ENCODE assay signal across 11 cellular contexts in the genomic region with DNA sequence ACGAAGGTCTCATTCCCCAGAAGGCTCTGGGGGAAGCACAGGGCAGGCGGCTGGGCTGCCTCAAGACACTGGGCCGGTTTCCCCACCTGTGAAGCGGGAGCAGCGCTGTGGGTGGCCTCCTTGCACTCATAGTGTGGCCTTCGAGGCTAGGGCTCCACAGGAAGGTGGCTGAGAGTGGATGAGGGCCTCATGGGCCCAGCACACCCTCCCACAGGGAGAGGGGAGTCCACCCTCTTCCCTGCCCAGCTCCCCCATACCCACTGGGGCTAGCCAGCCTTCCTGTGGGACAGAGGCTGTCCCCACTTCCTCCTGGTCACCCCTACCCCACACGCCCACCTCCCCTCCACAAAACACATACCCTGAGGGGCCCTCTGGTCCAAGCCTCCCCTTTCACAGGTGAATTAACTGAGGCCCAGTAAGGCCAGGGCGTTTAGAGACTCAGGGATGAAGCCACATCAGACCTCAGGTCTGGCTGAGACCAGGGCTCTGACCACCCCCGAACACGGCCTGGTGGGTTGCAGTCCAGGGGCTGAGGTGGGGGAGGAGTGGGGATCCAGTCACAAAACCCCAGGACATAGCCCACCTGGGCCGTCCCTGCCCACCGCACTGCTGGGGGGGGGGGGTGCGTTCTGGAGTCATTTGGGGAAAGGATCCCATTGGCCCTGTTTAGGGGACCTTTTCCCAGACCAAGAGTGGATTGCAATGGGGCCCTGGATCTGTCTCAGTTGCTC. TPM values are rescaled to one million over a fixed set of nuclear protein-coding genes. Genes with fewer than 3 reads are reported as not detected.
DNase-seq lines count a peak whose midpoint lies in the region; ATAC-seq and TF ChIP-seq lines count a peak whose summit lies in the region.
"Had no signal": no experiment of that assay in that cellular context is flagged by ENCODE, and none has a peak within 500 bp of the region (broad histone marks: within the 10 kb centered on the region; RNA-seq: fewer than 3 reads in every experiment).

No MANE protein-coding gene starts in this region.

- peaks cover 31% of the 10 kb centered on the region for H3K27me3 ChIP-seq in BLaER1
- H3K27me3 ChIP-seq in HUES6 (ENCODE audit: control insufficient read depth, insufficient read depth, low read length): peaks cover 46% of the 10 kb centered on the region
- peaks cover 6 to 67% (median 26%) of the 10 kb centered on the region in 3 experiments for H3K27me3 ChIP-seq in neuronal stem cell (ENCODE audit: control insufficient read depth in 3 of 3, insufficient read depth in 3 of 3, low read depth in 1 of 3, low read length in 3 of 3)

- no peak overlapping the region for H4K91ac ChIP-seq in neuronal stem cell (ENCODE audit: low read depth, low read length, poor library complexity)

- H2BK15ac ChIP-seq in neuronal stem cell (ENCODE audit: low read length): peak overlapping the region; percentile 96

- H3K27me3 Mint-ChIP-seq in endothelial cell (ENCODE audit: unreplicated experiment): peaks cover 17% of the 10 kb centered on the region

- no peak overlapping the region for H2BK5ac ChIP-seq in neuronal stem cell (ENCODE audit: low read length)

- peaks cover 37% of the 10 kb centered on the region for H3K4me1 ChIP-seq in BLaER1
- no peaks in the 10 kb centered on the region; the same call in 1 of the 2 replicates for H3K4me1 ChIP-seq in HUES6 (ENCODE audit: control insufficient read depth, insufficient read depth, low read length)
- peaks cover 0 to 11% of the 10 kb centered on the region in 2 donors for H3K4me1 ChIP-seq in neuronal stem cell (ENCODE audit: control insufficient read depth in 2 of 2, insufficient read depth in 1 of 2, low read depth in 1 of 2, low read length in 2 of 2)

- peak overlapping the region; percentile 90 for H3K4me3 Mint-ChIP-seq in endothelial cell (ENCODE audit: unreplicated experiment)

- no peak overlapping the region for H2AFZ ChIP-seq in neuronal stem cell (ENCODE audit: low read length)

- H3K4ac ChIP-seq in neuronal stem cell (ENCODE audit: low read length): no peak overlapping the region

- peak overlapping the region; percentile 78 for H3K18ac ChIP-seq in neuronal stem cell (ENCODE audit: low read length)

- ATAC-seq in HG02981 (IDR thresholded peaks at IDR 0.05; ENCODE audit: unreplicated experiment): no peak
- no peak for ATAC-seq in HG03521 (IDR thresholded peaks at IDR 0.05; ENCODE audit: unreplicated experiment)

- H3K4me2 ChIP-seq in BLaER1: peak overlapping the region; percentile 93
- H3K4me2 ChIP-seq in neuronal stem cell (ENCODE audit: insufficient read depth, low read length, poor library complexity, severe bottlenecking): peak overlapping the region; percentile 48

- peak overlapping the region; percentile 92 for H2AK5ac ChIP-seq in neuronal stem cell (ENCODE audit: low read depth, low read length)

- no peak for TF ChIP-seq CTCF in endothelial cell (IDR thresholded peaks at IDR 0.05; ENCODE audit: unreplicated experiment)

- peaks cover 5% of the 10 kb centered on the region for H3K9me3 ChIP-seq in BLaER1
- H3K9me3 ChIP-seq in HUES6 (ENCODE audit: control insufficient read depth, insufficient read depth, low read depth, low read length): peaks cover 6% of the 10 kb centered on the region; the same call in 1 of the 2 replicates
- H3K9me3 ChIP-seq in neuronal stem cell (replicated peaks in 1 of 2; ENCODE audit: control insufficient read depth in 2 of 2, insufficient read depth in 1 of 2, low read depth in 1 of 2, low read length in 2 of 2): peaks cover 5 to 12% of the 10 kb centered on the region in 2 donors

- WGBS in neuronal stem cell (ENCODE audit: extremely low coverage in 2 of 2, insufficient read length in 2 of 2, insufficient replicate concordance in 1 of 2), 2 donors: no CpG with 5 or more reads among the region's 13 CpGs

- H3K36me3 ChIP-seq in BLaER1 (no peaks in the 10 kb centered on the region), HUES6 (ENCODE audit: control insufficient read depth, insufficient read depth, low read length) (no peaks in the 10 kb centered on the region), neuronal stem cell (replicated peaks in 1 of 2; ENCODE audit: control insufficient read depth in 2 of 2, insufficient read depth in 2 of 2, low read length in 2 of 2) (no peaks in the 10 kb centered on the region)

- no peak overlapping the region for H3K27ac Mint-ChIP-seq in endothelial cell (ENCODE audit: unreplicated experiment)

- no peak overlapping the region for H3K27ac ChIP-seq in BLaER1
- H3K27ac ChIP-seq in HUES6 (ENCODE audit: low read depth, low read length): no peak overlapping the region
- no peak overlapping the region for H3K27ac ChIP-seq in neuronal stem cell (replicated peaks; ENCODE audit: low read length)

- H3K9me3 Mint-ChIP-seq in endothelial cell (ENCODE audit: unreplicated experiment): no peaks in the 10 kb centered on the region

- no peak overlapping the region for H2BK12ac ChIP-seq in neuronal stem cell (ENCODE audit: low read length)

- H4K8ac ChIP-seq in neuronal stem cell (ENCODE audit: low read depth, low read length): no peak overlapping the region

- DNase-seq in endothelial cell (ENCODE audit: low spot score) (no peak), neuronal stem cell (ENCODE audit: low spot score) (no peak), NCI-H510A (lab: John Stamatoyannopoulos, UW) (no peak), NCI-H82 treated with DMSO at 0.1 percent for 48 hours (lab: John Stamatoyannopoulos, UW; ENCODE audit: unreplicated experiment) (no peak)
- DNase-seq: activated CD8-positive, alpha-beta memory T cell treated with anti-CD3 and anti-CD28 coated beads, Interleukin-2, amount 50 U/mL, for 48 hours; foreskin melanocyte had no signal

- no peaks in the 10 kb centered on the region for H3K79me1 ChIP-seq in neuronal stem cell (ENCODE audit: low read depth, low read length)

- H4K20me1 ChIP-seq in BLaER1: peaks cover 10% of the 10 kb centered on the region

- peaks cover 36% of the 10 kb centered on the region for H3K4me1 Mint-ChIP-seq in endothelial cell (ENCODE audit: unreplicated experiment)

- H3K23ac ChIP-seq in neuronal stem cell (ENCODE audit: low read depth, low read length, poor library complexity): peak overlapping the region; percentile 31

- peak overlapping the region; percentile 82 for H2BK120ac ChIP-seq in neuronal stem cell (ENCODE audit: low read depth, low read length)

- H3K4me3 ChIP-seq in BLaER1 (peak overlapping the region; percentile 70), HUES6 (ENCODE audit: low read depth, low read length) (peak overlapping the region; percentile 46), neuronal stem cell (ENCODE audit: low read length in 2 of 2) (no peak overlapping the region)

- H3K9ac ChIP-seq in BLaER1 (no peak overlapping the region), HUES6 (ENCODE audit: low read length) (no peak overlapping the region), neuronal stem cell (ENCODE audit: low read depth, low read length, poor library complexity) (peak overlapping the region; percentile 72)

- H3K14ac ChIP-seq in neuronal stem cell (ENCODE audit: low read length): peak overlapping the region; percentile 25

- peaks cover 20% of the 10 kb centered on the region for H3K36me3 Mint-ChIP-seq in endothelial cell (ENCODE audit: low read depth, unreplicated experiment)

RNA-seq across cellular contexts. Expression of gene ANPEP, which starts 1.1 kb away (rescaled TPM):
- total RNA-seq in endothelial cell (ENCODE audit: unreplicated experiment): 203 TPM
- polyA plus RNA-seq in neuronal stem cell (2013, experiment 1 of 2): 3.5 TPM
- 3.5 TPM for polyA plus RNA-seq in neuronal stem cell (2013, experiment 2 of 2)

RNA-seq across cellular contexts. Expression of gene MESP2, which starts 37.4 kb away (rescaled TPM):
- total RNA-seq in endothelial cell (ENCODE audit: unreplicated experiment): 0.33 TPM
- 0.35 TPM for polyA plus RNA-seq in neuronal stem cell (2013, experiment 1 of 2)
- polyA plus RNA-seq in neuronal stem cell (2013, experiment 2 of 2): 0.19 TPM
- total RNA-seq: ureter had no signal

Comparison
In these comparisons a context has a peak if more than half of its experiments do, and no peak if none do; other contexts are left out.
1. H3K4me3 ChIP-seq: peak in BLaER1 (single experiment) and HUES6 (single experiment); none in neuronal stem cell (0 of 2).